1 cellular context compared by ENCODE assay signal in the genomic region with DNA sequence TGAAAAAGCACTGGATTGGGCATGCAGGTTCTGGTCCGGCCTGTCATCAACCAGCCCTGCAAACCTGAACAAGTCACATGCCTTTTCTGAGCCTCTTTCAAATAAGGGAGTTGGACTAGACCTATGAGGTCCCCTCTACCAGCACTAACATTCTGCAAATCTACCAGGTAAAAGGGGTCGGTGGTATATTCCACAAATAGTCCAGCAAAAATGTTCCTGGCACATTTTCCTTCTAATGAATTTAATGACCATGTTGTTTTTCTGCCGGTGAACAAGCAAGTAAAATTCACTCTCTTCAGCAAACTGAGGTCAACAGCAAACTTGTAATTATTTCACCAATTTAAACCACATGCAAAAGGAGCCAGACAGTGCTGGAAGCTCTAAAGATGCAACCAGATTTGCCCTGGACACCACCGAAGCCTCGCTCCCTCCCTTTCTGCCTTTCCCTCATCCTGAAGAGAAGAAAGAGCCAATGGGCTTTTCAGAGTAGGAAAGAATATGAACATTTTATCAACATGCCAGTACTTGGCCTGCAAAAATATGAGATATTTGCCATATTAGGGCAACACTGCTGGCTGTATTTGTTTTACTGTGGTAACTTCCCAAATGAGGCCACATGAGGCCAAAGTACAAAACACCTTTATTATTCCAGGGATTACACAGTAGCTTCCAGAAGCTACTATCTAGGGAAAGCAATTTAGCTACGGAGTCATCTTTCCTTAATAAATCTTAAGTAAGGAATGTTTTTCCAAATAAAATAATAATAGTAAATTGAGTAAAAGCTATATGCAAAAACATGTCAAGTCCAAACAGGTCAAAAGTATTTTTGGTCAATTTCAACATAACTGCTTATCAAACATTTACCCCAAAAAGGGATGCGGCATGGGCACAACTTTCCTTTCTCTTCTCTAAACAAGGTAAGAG.
TF ChIP-seq lines count a peak whose summit lies in the region.

No MANE protein-coding gene starts in this region.

TF ChIP-seq in HepG2, 621 proteins besides CTCF, POLR2A, EP300 and RAD21 (continued from another document and continues in another):
- TF ChIP-seq, protein P1, sequence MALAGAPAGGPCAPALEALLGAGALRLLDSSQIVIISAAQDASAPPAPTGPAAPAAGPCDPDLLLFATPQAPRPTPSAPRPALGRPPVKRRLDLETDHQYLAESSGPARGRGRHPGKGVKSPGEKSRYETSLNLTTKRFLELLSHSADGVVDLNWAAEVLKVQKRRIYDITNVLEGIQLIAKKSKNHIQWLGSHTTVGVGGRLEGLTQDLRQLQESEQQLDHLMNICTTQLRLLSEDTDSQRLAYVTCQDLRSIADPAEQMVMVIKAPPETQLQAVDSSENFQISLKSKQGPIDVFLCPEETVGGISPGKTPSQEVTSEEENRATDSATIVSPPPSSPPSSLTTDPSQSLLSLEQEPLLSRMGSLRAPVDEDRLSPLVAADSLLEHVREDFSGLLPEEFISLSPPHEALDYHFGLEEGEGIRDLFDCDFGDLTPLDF (CRISPR knock-in tag; IDR thresholded peaks at IDR 0.05), result no peak; the same call in 1 of the 2 replicates
- TF ChIP-seq, protein P2, sequence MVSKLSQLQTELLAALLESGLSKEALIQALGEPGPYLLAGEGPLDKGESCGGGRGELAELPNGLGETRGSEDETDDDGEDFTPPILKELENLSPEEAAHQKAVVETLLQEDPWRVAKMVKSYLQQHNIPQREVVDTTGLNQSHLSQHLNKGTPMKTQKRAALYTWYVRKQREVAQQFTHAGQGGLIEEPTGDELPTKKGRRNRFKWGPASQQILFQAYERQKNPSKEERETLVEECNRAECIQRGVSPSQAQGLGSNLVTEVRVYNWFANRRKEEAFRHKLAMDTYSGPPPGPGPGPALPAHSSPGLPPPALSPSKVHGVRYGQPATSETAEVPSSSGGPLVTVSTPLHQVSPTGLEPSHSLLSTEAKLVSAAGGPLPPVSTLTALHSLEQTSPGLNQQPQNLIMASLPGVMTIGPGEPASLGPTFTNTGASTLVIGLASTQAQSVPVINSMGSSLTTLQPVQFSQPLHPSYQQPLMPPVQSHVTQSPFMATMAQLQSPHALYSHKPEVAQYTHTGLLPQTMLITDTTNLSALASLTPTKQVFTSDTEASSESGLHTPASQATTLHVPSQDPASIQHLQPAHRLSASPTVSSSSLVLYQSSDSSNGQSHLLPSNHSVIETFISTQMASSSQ (IDR thresholded peaks at IDR 0.05; ENCODE audit: low read depth), result no peak
- TF ChIP-seq, protein P2 (CRISPR knock-in tag; IDR thresholded peaks at IDR 0.05; ENCODE audit: borderline replicate concordance), result peak; percentile 71; the same call in 1 of the 2 replicates
- TF ChIP-seq ESRRA (CRISPR knock-in tag; IDR thresholded peaks at IDR 0.05; ENCODE audit: low read depth), result peak; percentile 79; the same call in 1 of the 2 replicates
- TF ChIP-seq, protein P3, sequence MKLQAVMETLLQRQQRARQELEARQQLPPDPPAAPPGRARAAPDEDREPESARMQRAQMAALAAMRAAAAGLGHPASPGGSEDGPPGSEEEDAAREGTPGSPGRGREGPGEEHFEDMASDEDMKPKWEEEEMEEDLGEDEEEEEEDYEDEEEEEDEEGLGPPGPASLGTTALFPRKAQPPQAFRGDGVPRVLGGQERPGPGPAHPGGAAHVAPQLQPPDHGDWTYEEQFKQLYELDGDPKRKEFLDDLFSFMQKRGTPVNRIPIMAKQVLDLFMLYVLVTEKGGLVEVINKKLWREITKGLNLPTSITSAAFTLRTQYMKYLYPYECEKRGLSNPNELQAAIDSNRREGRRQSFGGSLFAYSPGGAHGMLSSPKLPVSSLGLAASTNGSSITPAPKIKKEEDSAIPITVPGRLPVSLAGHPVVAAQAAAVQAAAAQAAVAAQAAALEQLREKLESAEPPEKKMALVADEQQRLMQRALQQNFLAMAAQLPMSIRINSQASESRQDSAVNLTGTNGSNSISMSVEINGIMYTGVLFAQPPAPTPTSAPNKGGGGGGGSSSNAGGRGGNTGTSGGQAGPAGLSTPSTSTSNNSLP (IDR thresholded peaks at IDR 0.05; ENCODE audit: low read depth, low read length), result peak; percentile 99
- TF ChIP-seq, protein P4, sequence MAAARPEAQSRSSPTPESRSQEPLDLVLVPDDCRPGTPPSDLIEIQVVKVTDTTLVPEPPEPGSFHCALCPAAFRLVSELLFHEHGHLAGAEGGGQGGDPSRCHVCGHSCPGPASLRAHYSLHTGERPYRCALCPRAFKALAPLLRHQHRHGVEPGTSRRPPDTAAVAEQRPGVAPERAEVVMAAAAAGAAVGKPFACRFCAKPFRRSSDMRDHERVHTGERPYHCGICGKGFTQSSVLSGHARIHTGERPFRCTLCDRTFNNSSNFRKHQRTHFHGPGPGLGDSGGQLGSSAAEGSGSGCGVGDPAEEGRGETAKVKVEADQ (CRISPR knock-in tag; IDR thresholded peaks at IDR 0.05; ENCODE audit: borderline replicate concordance), result 0 out of 2 replicates have a peak, but pooled peaks have one; percentile 6
- no peak for TF ChIP-seq MAFK (conservative IDR thresholded peaks at IDR 0.05 in 1 of 2, IDR thresholded peaks at IDR 0.05 in 1 of 2; ENCODE audit: low read length in 2 of 2)
- TF ChIP-seq, protein P5, sequence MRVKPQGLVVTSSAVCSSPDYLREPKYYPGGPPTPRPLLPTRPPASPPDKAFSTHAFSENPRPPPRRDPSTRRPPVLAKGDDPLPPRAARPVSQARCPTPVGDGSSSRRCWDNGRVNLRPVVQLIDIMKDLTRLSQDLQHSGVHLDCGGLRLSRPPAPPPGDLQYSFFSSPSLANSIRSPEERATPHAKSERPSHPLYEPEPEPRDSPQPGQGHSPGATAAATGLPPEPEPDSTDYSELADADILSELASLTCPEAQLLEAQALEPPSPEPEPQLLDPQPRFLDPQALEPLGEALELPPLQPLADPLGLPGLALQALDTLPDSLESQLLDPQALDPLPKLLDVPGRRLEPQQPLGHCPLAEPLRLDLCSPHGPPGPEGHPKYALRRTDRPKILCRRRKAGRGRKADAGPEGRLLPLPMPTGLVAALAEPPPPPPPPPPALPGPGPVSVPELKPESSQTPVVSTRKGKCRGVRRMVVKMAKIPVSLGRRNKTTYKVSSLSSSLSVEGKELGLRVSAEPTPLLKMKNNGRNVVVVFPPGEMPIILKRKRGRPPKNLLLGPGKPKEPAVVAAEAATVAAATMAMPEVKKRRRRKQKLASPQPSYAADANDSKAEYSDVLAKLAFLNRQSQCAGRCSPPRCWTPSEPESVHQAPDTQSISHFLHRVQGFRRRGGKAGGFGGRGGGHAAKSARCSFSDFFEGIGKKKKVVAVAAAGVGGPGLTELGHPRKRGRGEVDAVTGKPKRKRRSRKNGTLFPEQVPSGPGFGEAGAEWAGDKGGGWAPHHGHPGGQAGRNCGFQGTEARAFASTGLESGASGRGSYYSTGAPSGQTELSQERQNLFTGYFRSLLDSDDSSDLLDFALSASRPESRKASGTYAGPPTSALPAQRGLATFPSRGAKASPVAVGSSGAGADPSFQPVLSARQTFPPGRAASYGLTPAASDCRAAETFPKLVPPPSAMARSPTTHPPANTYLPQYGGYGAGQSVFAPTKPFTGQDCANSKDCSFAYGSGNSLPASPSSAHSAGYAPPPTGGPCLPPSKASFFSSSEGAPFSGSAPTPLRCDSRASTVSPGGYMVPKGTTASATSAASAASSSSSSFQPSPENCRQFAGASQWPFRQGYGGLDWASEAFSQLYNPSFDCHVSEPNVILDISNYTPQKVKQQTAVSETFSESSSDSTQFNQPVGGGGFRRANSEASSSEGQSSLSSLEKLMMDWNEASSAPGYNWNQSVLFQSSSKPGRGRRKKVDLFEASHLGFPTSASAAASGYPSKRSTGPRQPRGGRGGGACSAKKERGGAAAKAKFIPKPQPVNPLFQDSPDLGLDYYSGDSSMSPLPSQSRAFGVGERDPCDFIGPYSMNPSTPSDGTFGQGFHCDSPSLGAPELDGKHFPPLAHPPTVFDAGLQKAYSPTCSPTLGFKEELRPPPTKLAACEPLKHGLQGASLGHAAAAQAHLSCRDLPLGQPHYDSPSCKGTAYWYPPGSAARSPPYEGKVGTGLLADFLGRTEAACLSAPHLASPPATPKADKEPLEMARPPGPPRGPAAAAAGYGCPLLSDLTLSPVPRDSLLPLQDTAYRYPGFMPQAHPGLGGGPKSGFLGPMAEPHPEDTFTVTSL (CRISPR knock-in tag; IDR thresholded peaks at IDR 0.05; ENCODE audit: borderline replicate concordance), result peak; percentile 95; the same call in 1 of the 2 replicates
- TF ChIP-seq, protein P6, sequence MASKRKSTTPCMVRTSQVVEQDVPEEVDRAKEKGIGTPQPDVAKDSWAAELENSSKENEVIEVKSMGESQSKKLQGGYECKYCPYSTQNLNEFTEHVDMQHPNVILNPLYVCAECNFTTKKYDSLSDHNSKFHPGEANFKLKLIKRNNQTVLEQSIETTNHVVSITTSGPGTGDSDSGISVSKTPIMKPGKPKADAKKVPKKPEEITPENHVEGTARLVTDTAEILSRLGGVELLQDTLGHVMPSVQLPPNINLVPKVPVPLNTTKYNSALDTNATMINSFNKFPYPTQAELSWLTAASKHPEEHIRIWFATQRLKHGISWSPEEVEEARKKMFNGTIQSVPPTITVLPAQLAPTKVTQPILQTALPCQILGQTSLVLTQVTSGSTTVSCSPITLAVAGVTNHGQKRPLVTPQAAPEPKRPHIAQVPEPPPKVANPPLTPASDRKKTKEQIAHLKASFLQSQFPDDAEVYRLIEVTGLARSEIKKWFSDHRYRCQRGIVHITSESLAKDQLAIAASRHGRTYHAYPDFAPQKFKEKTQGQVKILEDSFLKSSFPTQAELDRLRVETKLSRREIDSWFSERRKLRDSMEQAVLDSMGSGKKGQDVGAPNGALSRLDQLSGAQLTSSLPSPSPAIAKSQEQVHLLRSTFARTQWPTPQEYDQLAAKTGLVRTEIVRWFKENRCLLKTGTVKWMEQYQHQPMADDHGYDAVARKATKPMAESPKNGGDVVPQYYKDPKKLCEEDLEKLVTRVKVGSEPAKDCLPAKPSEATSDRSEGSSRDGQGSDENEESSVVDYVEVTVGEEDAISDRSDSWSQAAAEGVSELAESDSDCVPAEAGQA (IDR thresholded peaks at IDR 0.05; ENCODE audit: low read depth), result no peak
- TF ChIP-seq, protein P6 (CRISPR knock-in tag; IDR thresholded peaks at IDR 0.05; ENCODE audit: borderline replicate concordance), result 0 out of 2 replicates have a peak, but pooled peaks have one; percentile 34
- peak; percentile 71; the same call in 1 of the 2 replicates for TF ChIP-seq SNAPC2 (CRISPR knock-in tag; IDR thresholded peaks at IDR 0.05)
- peak; percentile 54; the same call in 1 of the 2 replicates for TF ChIP-seq ZNF709 (CRISPR knock-in tag; IDR thresholded peaks at IDR 0.05)
- TF ChIP-seq KAT7 (CRISPR knock-in tag; IDR thresholded peaks at IDR 0.05; ENCODE audit: borderline replicate concordance), result peak; percentile 39; the same call in 1 of the 2 replicates
- TF ChIP-seq FOXM1 (CRISPR knock-in tag; IDR thresholded peaks at IDR 0.05), result no peak
- peak; percentile 84 for TF ChIP-seq TEAD3 (CRISPR knock-in tag; optimal IDR thresholded peaks at IDR 0.05; ENCODE audit: borderline replicate concordance)
- TF ChIP-seq, protein P7, sequence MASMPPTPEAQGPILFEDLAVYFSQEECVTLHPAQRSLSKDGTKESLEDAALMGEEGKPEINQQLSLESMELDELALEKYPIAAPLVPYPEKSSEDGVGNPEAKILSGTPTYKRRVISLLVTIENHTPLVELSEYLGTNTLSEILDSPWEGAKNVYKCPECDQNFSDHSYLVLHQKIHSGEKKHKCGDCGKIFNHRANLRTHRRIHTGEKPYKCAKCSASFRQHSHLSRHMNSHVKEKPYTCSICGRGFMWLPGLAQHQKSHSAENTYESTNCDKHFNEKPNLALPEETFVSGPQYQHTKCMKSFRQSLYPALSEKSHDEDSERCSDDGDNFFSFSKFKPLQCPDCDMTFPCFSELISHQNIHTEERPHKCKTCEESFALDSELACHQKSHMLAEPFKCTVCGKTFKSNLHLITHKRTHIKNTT (CRISPR knock-in tag; IDR thresholded peaks at IDR 0.05), result no peak
- no peak; the same call in 1 of the 2 replicates for TF ChIP-seq ZNF333 (CRISPR knock-in tag; IDR thresholded peaks at IDR 0.05; ENCODE audit: borderline replicate concordance)
- TF ChIP-seq, protein P8, sequence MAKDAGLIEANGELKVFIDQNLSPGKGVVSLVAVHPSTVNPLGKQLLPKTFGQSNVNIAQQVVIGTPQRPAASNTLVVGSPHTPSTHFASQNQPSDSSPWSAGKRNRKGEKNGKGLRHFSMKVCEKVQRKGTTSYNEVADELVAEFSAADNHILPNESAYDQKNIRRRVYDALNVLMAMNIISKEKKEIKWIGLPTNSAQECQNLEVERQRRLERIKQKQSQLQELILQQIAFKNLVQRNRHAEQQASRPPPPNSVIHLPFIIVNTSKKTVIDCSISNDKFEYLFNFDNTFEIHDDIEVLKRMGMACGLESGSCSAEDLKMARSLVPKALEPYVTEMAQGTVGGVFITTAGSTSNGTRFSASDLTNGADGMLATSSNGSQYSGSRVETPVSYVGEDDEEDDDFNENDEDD (CRISPR knock-in tag; IDR thresholded peaks at IDR 0.05; ENCODE audit: borderline replicate concordance), result peak; percentile 41; the same call in 1 of the 2 replicates
- 0 out of 2 replicates have a peak, but pooled peaks have one; percentile 3 for TF ChIP-seq BRCA1 (CRISPR knock-in tag; IDR thresholded peaks at IDR 0.05)
- peak; percentile 23; the same call in 1 of the 2 replicates for TF ChIP-seq SPEN (CRISPR knock-in tag; IDR thresholded peaks at IDR 0.05; ENCODE audit: low read depth)
- peak; percentile 82 for TF ChIP-seq TARDBP (CRISPR knock-in tag; IDR thresholded peaks at IDR 0.05)
- peak; percentile 98 for TF ChIP-seq KDM6A (CRISPR knock-in tag; IDR thresholded peaks at IDR 0.05; ENCODE audit: low read depth)
- TF ChIP-seq NCOR1 (IDR thresholded peaks at IDR 0.05; ENCODE audit: borderline replicate concordance, low read length), result peak; percentile 87; the same call in 1 of the 2 replicates
